In the genomic region with DNA sequence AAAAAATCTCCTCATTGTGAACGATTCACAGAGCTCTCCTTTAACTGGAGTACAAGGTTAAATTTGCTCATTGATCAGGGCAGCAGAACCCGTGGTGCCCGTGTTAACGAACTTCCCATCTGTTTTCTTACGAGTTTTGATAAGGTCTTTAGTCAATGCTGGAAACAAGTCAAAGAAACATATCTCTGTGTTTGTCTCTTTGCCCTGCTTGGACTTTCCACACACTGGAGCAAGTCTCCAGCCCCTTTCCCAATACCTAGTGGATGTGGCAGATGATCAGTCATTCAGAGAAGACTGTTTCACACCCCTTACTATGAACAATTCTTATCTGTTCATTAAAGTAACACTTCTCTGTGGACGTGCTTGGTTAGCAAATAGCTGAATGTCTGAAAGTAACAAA, we compare ENCODE assay signal across 18 cellular contexts.
DNase-seq lines count a peak whose midpoint lies in the region; ATAC-seq and TF ChIP-seq lines count a peak whose summit lies in the region.
"Had no signal": no experiment of that assay in that cellular context is flagged by ENCODE, and none has a peak within 500 bp of the region (broad histone marks: within the 10 kb centered on the region; RNA-seq: fewer than 3 reads in every experiment).

No MANE protein-coding gene starts in this region.

- peak overlapping the region; percentile 78 for H3K27ac Mint-ChIP-seq in stimulated activated naive CD8-positive, alpha-beta T cell treated with anti-CD3 and anti-CD28 coated beads, Interleukin-15, Interleukin-2, amounts not matched to agents 100 ng/mL and 50 ng/mL, for 24 hours
- H3K27ac Mint-ChIP-seq in activated CD4-positive, alpha-beta memory T cell treated with anti-CD3 and anti-CD28 coated beads, Interleukin-2, amount 10 ng/mL, durations not matched to agents 7 days and 5 days = peak overlapping the region; percentile 71

- H3K4me3 ChIP-seq in right lobe of liver = peak overlapping the region in 2 of 3 donors; percentile 20
- H3K4me3 ChIP-seq in vagina = no peak overlapping the region
- H3K4me3 ChIP-seq: GM23248, left ventricle myocardium inferior, SJCRH30, suprapubic skin had no signal

- no peak for TF ChIP-seq CTCF in right lobe of liver (IDR thresholded peaks at IDR 0.05)
- TF ChIP-seq CTCF in vagina (IDR thresholded peaks at IDR 0.05) = no peak

- H3K27me3 Mint-ChIP-seq in stimulated activated naive CD8-positive, alpha-beta T cell treated with anti-CD3 and anti-CD28 coated beads, Interleukin-15, Interleukin-2, amounts not matched to agents 100 ng/mL and 50 ng/mL, for 24 hours = no peaks in the 10 kb centered on the region
- H3K27me3 Mint-ChIP-seq in activated CD4-positive, alpha-beta memory T cell treated with anti-CD3 and anti-CD28 coated beads, Interleukin-2, amount 10 ng/mL, durations not matched to agents 7 days and 5 days = no peaks in the 10 kb centered on the region
- H3K27me3 Mint-ChIP-seq: naive thymus-derived CD8-positive, alpha-beta T cell had no signal

- no peak for ATAC-seq in stimulated activated naive CD8-positive, alpha-beta T cell treated with anti-CD3 and anti-CD28 coated beads, Interleukin-15, Interleukin-2, amounts not matched to agents 100 U/mL and 50 U/mL, for 24 hours
- ATAC-seq in right lobe of liver = peak; percentile 63 to 75 (median 67)
- no peak for ATAC-seq in GM21367 (IDR thresholded peaks at IDR 0.05; ENCODE audit: unreplicated experiment)
- no peak for ATAC-seq in GM21528 (IDR thresholded peaks at IDR 0.05; ENCODE audit: low FRiP score, unreplicated experiment)
- ATAC-seq in esophagus mucosa = no peak
- ATAC-seq: naive thymus-derived CD8-positive, alpha-beta T cell had no signal

- peak overlapping the region; percentile 11 for H3K4me3 Mint-ChIP-seq in stimulated activated naive CD8-positive, alpha-beta T cell treated with anti-CD3 and anti-CD28 coated beads, Interleukin-15, Interleukin-2, amounts not matched to agents 100 ng/mL and 50 ng/mL, for 24 hours
- peak overlapping the region; percentile 0 for H3K4me3 Mint-ChIP-seq in activated CD4-positive, alpha-beta memory T cell treated with anti-CD3 and anti-CD28 coated beads, Interleukin-2, amount 10 ng/mL, durations not matched to agents 7 days and 5 days

- DNase-seq in stimulated activated naive CD8-positive, alpha-beta T cell treated with anti-CD3 and anti-CD28 coated beads, Interleukin-15, Interleukin-2, amounts not matched to agents 100 U/mL and 50 U/mL, for 24 hours = no peak
- no peak for DNase-seq in activated CD4-positive, alpha-beta memory T cell treated with anti-CD3 and anti-CD28 coated beads, Interleukin-2, amount 10 ng/mL, durations not matched to agents 7 days and 5 days
- DNase-seq in right lobe of liver (peak in 2 of 3 donors; percentile 28 to 54), vagina (ENCODE audit: extremely low spot score in 2 of 2) (no peak)
- DNase-seq: caudate nucleus; effector memory CD4-positive, alpha-beta T cell; GM23248; Kasumi-1; left ventricle myocardium inferior; naive thymus-derived CD8-positive, alpha-beta T cell; NCI-H1436; NCI-H446; SJCRH30 had no signal

- H3K36me3 ChIP-seq in right lobe of liver = no peaks in the 10 kb centered on the region
- H3K36me3 ChIP-seq in vagina = no peaks in the 10 kb centered on the region
- H3K36me3 ChIP-seq: left ventricle myocardium inferior, SJCRH30, suprapubic skin had no signal

- intact Hi-C loops in right lobe of liver (cut with DNase I) = no loop called here
- intact Hi-C loops in vagina (cut with DNase I) = no loop called here

- POLR2A ChIA-PET in activated CD4-positive, alpha-beta memory T cell treated with anti-CD3 and anti-CD28 coated beads, Interleukin-2, amount 10 ng/mL, durations not matched to agents 7 days and 5 days (lab: Charles Lee) = interaction anchor here (0.6 to 5.6 kb wide), 12 partner anchors 14 to 222 kb away, joined by 3 to 67 read pairs (median 4); no protein-coding TSS in a partner anchor

- 15% methylated on average over 6 of the region's 6 CpGs for WGBS in right lobe of liver (ENCODE audit: insufficient coverage, low coverage, low lambda C conversion rate, missing lambda C conversion rate)

- H3K4me1 ChIP-seq in right lobe of liver = peaks cover 0 to 27% (median 7%) of the 10 kb centered on the region in 4 donors
- peaks cover 73% of the 10 kb centered on the region for H3K4me1 ChIP-seq in vagina
- H3K4me1 ChIP-seq: SJCRH30 had no signal

- no peaks in the 10 kb centered on the region for H3K27me3 ChIP-seq in right lobe of liver
- H3K27me3 ChIP-seq in vagina = no peaks in the 10 kb centered on the region
- H3K27me3 ChIP-seq: SJCRH30, suprapubic skin had no signal

- TF ChIP-seq POLR2A in right lobe of liver (IDR thresholded peaks at IDR 0.05) (no peak), vagina (IDR thresholded peaks at IDR 0.05) (no peak)

- H3K27ac ChIP-seq in right lobe of liver (peak overlapping the region; percentile 66 to 81 (median 76)), vagina (peak overlapping the region; percentile 8)
- H3K27ac ChIP-seq: GM23248, left ventricle myocardium inferior, SJCRH30, suprapubic skin had no signal

- CTCF ChIA-PET in activated CD4-positive, alpha-beta memory T cell treated with anti-CD3 and anti-CD28 coated beads, Interleukin-2, amount 10 ng/mL, durations not matched to agents 7 days and 5 days (lab: Charles Lee) = interaction anchor here (1.1 to 4.9 kb wide), 3 partner anchors 15 to 126 kb away, joined by 3 to 21 read pairs (median 4); no protein-coding TSS in a partner anchor

- H3K36me3 Mint-ChIP-seq in stimulated activated naive CD8-positive, alpha-beta T cell treated with anti-CD3 and anti-CD28 coated beads, Interleukin-15, Interleukin-2, amounts not matched to agents 100 ng/mL and 50 ng/mL, for 24 hours (ENCODE audit: low read depth) = peaks cover 67% of the 10 kb centered on the region
- peaks cover 76% of the 10 kb centered on the region for H3K36me3 Mint-ChIP-seq in activated CD4-positive, alpha-beta memory T cell treated with anti-CD3 and anti-CD28 coated beads, Interleukin-2, amount 10 ng/mL, durations not matched to agents 7 days and 5 days (ENCODE audit: low read depth)

- peaks cover 13% of the 10 kb centered on the region for H3K9me3 Mint-ChIP-seq in stimulated activated naive CD8-positive, alpha-beta T cell treated with anti-CD3 and anti-CD28 coated beads, Interleukin-15, Interleukin-2, amounts not matched to agents 100 ng/mL and 50 ng/mL, for 24 hours
- peaks cover 5% of the 10 kb centered on the region for H3K9me3 Mint-ChIP-seq in activated CD4-positive, alpha-beta memory T cell treated with anti-CD3 and anti-CD28 coated beads, Interleukin-2, amount 10 ng/mL, durations not matched to agents 7 days and 5 days
- H3K9me3 Mint-ChIP-seq: naive thymus-derived CD8-positive, alpha-beta T cell had no signal

- no peaks in the 10 kb centered on the region for H3K9me3 ChIP-seq in right lobe of liver
- H3K9me3 ChIP-seq in vagina = no peaks in the 10 kb centered on the region
- H3K9me3 ChIP-seq: left ventricle myocardium inferior, SJCRH30, suprapubic skin had no signal

- H3K4me1 Mint-ChIP-seq in stimulated activated naive CD8-positive, alpha-beta T cell treated with anti-CD3 and anti-CD28 coated beads, Interleukin-15, Interleukin-2, amounts not matched to agents 100 ng/mL and 50 ng/mL, for 24 hours (ENCODE audit: low read depth) = peaks cover 92% of the 10 kb centered on the region
- H3K4me1 Mint-ChIP-seq in activated CD4-positive, alpha-beta memory T cell treated with anti-CD3 and anti-CD28 coated beads, Interleukin-2, amount 10 ng/mL, durations not matched to agents 7 days and 5 days = peaks cover 82% of the 10 kb centered on the region

Comparison
In these comparisons a context has a peak if more than half of its experiments do, and no peak if none do; other contexts are left out.
1. ATAC-seq: peak in right lobe of liver (4 of 4); none in stimulated activated naive CD8-positive, alpha-beta T cell treated with anti-CD3 and anti-CD28 coated beads, Interleukin-15, Interleukin-2, amounts not matched to agents 100 U/mL and 50 U/mL, for 24 hours (single experiment), GM21367 (single experiment), GM21528 (single experiment) and esophagus mucosa (single experiment).
2. DNase-seq: peak in right lobe of liver (2 of 3); none in stimulated activated naive CD8-positive, alpha-beta T cell treated with anti-CD3 and anti-CD28 coated beads, Interleukin-15, Interleukin-2, amounts not matched to agents 100 U/mL and 50 U/mL, for 24 hours (single experiment), activated CD4-positive, alpha-beta memory T cell treated with anti-CD3 and anti-CD28 coated beads, Interleukin-2, amount 10 ng/mL, durations not matched to agents 7 days and 5 days (single experiment) and vagina (0 of 2).
3. H3K4me3 ChIP-seq: peak in right lobe of liver (2 of 3); none in vagina (0 of 2).